In the genomic region with DNA sequence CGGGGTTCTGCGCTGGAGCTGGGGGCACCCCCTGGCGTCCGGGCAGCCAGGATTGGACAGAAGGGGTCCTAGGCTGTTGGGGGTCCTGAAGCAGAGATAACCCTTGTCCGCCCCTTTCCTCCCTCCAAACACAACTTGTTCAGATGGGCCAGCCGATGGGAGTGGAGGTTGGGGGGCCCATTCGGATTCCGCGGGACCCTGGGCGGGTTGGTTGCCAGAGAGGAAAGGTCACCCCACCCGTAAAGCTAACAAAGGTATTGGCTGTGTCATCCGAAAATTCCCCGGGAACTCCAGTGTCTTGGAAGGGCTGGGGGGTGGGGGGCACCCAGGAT, we compare ENCODE assay signal across 7 cellular contexts. TPM values are rescaled to one million over a fixed set of nuclear protein-coding genes. Genes with fewer than 3 reads are reported as not detected.
DNase-seq lines count a peak whose midpoint lies in the region; ATAC-seq and TF ChIP-seq lines count a peak whose summit lies in the region.

No MANE protein-coding gene starts in this region.

- H3K4me1 ChIP-seq in spleen = peaks cover 4 to 71% (median 35%) of the 10 kb centered on the region in 6 donors

- no peaks in the 10 kb centered on the region for H3K9me3 Mint-ChIP-seq in WTC11

- CTCF ChIA-PET in WTC11 (lab: Charles Lee) = interaction anchor here (0.7 to 2.9 kb wide), 13 partner anchors 8 to 196 kb away, joined by 3 to 30 read pairs (median 4); no protein-coding TSS in a partner anchor

- POLR2A ChIA-PET in WTC11 (lab: Charles Lee) = interaction anchor here (0.7 kb wide), 1 partner anchor 22 kb away, joined by 3 read pairs; no protein-coding TSS in a partner anchor

- H3K36me3 Mint-ChIP-seq in WTC11 = no peaks in the 10 kb centered on the region

- intact Hi-C loops in spleen (cut with DNase I; ENCODE audit: low total_unique reads) = loop anchor here (10.0 kb wide), 2 partner anchors 60 to 120 kb away; no protein-coding TSS in a partner anchor

- H3K9me3 ChIP-seq in iPS-18c (ENCODE audit: control insufficient read depth, insufficient read depth, low read length) (no peaks in the 10 kb centered on the region), spleen (no peaks in the 10 kb centered on the region)

- no peak for TF ChIP-seq POLR2A in spleen (IDR thresholded peaks at IDR 0.05)

- H3K4me3 Mint-ChIP-seq in WTC11 = peak overlapping the region; percentile 55

- H3K27ac ChIP-seq in spleen = peak overlapping the region in 6 of 8 donors; percentile 26 to 79 (median 68)

- H3K4me3 ChIP-seq in HFF-Myc (replicated peaks; ENCODE audit: low read depth, low read length) = peak overlapping the region; percentile 43
- H3K4me3 ChIP-seq in iPS-18c (ENCODE audit: insufficient read depth, low read depth, low read length) = peak overlapping the region; percentile 64
- H3K4me3 ChIP-seq in spleen = peak overlapping the region; percentile 72 to 95 (median 90)

- H3K36me3 ChIP-seq in spleen = no peaks in the 10 kb centered on the region

- peaks cover 57% of the 10 kb centered on the region for H3K27me3 Mint-ChIP-seq in WTC11 (ENCODE audit: low read depth)

- DNase-seq in HFF-Myc (ENCODE audit: extremely low read depth, low read depth) = no peak
- no peak for DNase-seq in WTC11 (ENCODE audit: low spot score)
- DNase-seq in spleen = no peak
- DNase-seq in D341Med (ENCODE audit: low spot score) = no peak

- H3K27me3 ChIP-seq in spleen (replicated peaks in 1 of 7) = peaks cover 0 to 89% (median 27%) of the 10 kb centered on the region in 7 donors

- peaks cover 36% of the 10 kb centered on the region for H3K4me1 Mint-ChIP-seq in WTC11

- 22 to 30% (median 29%) methylated on average over 12 to 13 of the region's 13 CpGs for WGBS in spleen, 5 donors

- ATAC-seq in WTC11 = no peak
- no peak for ATAC-seq in HG02763 (IDR thresholded peaks at IDR 0.05; ENCODE audit: unreplicated experiment)
- ATAC-seq in GM19328 (IDR thresholded peaks at IDR 0.05; ENCODE audit: unreplicated experiment) = no peak

- H3K27ac Mint-ChIP-seq in WTC11 = no peak overlapping the region

- TF ChIP-seq CTCF in HFF-Myc (IDR thresholded peaks at IDR 0.05; ENCODE audit: low read depth, low read length, missing control alignments) (no peak), WTC11 (IDR thresholded peaks at IDR 0.05) (no peak), spleen (IDR thresholded peaks at IDR 0.05 in 8 of 11, conservative IDR thresholded peaks at IDR 0.05 in 3 of 11) (no peak)

TF ChIP-seq in WTC11, 78 proteins besides CTCF, POLR2A, EP300 and RAD21:
- no peak for TF ChIP-seq NR3C1 (CRISPR knock-in tag; conservative IDR thresholded peaks at IDR 0.05; ENCODE audit: low read depth)
- TF ChIP-seq GABPB1 (CRISPR knock-in tag; IDR thresholded peaks at IDR 0.05) = 0 out of 2 replicates have a peak, but pooled peaks have one; percentile 1

RNA-seq across cellular contexts. Expression of a gene that starts 1.3 kb away (rescaled TPM):
- 1.3 to 1.6 TPM (median 1.6 TPM) in 3 replicates for total RNA-seq in WTC11 (2021)
- 10 to 100 TPM; 13.9 to 30.7 (median 21.5) TPM for total RNA-seq in spleen
- polyA plus RNA-seq in spleen = 1 to 10 TPM; 1.3 to 5.2 (median 2.1) TPM
